In genomic region chr17:77503916-77504651, GRCh38 we compare ENCODE assay signal across 1 cellular context.
TF ChIP-seq lines count a peak whose summit lies in the region.

No MANE protein-coding gene starts in this region.

TF ChIP-seq in SK-N-SH, 30 proteins besides CTCF, POLR2A, EP300 and RAD21 (continued from another document):
- TF ChIP-seq, protein P1, sequence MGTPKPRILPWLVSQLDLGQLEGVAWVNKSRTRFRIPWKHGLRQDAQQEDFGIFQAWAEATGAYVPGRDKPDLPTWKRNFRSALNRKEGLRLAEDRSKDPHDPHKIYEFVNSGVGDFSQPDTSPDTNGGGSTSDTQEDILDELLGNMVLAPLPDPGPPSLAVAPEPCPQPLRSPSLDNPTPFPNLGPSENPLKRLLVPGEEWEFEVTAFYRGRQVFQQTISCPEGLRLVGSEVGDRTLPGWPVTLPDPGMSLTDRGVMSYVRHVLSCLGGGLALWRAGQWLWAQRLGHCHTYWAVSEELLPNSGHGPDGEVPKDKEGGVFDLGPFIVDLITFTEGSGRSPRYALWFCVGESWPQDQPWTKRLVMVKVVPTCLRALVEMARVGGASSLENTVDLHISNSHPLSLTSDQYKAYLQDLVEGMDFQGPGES (IDR thresholded peaks at IDR 0.05; ENCODE audit: low read depth, low read length), result no peak
- TF ChIP-seq ELF1 (IDR thresholded peaks at IDR 0.05) (no peak), GATA2 (CRISPR knock-in tag; IDR thresholded peaks at IDR 0.05) (no peak), SIN3A (IDR thresholded peaks at IDR 0.05; ENCODE audit: borderline replicate concordance, low read depth, low read length) (no peak)
